Comparison of ENCODE assay signal across 10 cellular contexts in genomic region chr5:66157046-66157445, GRCh38.
"Had no signal": no experiment of that assay in that cellular context is flagged by ENCODE, and none has a peak within 500 bp of the region (broad histone marks: within the 10 kb centered on the region; RNA-seq: fewer than 3 reads in every experiment).

No MANE protein-coding gene starts in this region.

- H3K36me3 Mint-ChIP-seq: IgD-negative memory B cell had no signal

- DNase-seq: H9, HCEC 1CT, KBM-7 had no signal

- H3K4me3 Mint-ChIP-seq: GM23338, H9, IgD-negative memory B cell had no signal

- H3K27me3 Mint-ChIP-seq: IgD-negative memory B cell had no signal

- H2AFZ ChIP-seq: GM23338 had no signal

- H3K27ac Mint-ChIP-seq: GM23338, H9, IgD-negative memory B cell had no signal

- H3K27ac ChIP-seq: HL-60, KMS-11 had no signal

- H3K4me1 Mint-ChIP-seq: H9 had no signal

- FAIRE-seq: H1, H54, HepG2 had no signal

- ATAC-seq: GM23338, HepG2 had no signal

- H3K9ac ChIP-seq: KMS-11 had no signal

- H3K4me2 ChIP-seq: KMS-11 had no signal

- H3K9me3 Mint-ChIP-seq: GM23338, H9, IgD-negative memory B cell had no signal

- H3K4me3 ChIP-seq: GM23338 had no signal
